32 cellular contexts compared by ENCODE assay signal in the genomic region with DNA sequence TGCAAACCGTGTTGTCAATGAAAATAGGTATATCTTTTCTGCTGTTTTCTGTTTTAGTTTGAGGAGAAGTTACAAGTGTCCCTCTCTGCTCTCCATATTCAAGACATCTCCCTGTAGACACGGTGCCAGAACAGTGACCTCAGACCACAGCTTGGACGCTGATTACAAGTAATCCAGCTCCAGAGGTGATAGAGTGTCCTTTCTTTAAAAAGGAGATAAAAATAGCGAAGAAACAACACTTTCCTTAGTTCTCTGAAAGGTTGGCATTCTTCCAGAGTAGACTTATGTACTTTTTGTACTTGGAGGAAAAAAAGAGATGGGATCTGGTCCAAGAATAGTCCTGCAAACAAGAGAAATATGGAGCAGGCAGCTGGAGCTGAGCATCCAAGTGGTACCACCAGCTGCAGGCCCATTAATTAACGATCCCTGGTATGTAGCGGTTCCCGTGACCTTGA. TPM values are rescaled to one million over a fixed set of nuclear protein-coding genes. Genes with fewer than 3 reads are reported as not detected.
A peak's percentile ranks its signal among the peaks of the same experiment; 100 is the strongest.
DNase-seq lines count a peak whose midpoint lies in the region; ATAC-seq and TF ChIP-seq lines count a peak whose summit lies in the region.
"Had no signal": no experiment of that assay in that cellular context is flagged by ENCODE, and none has a peak within 500 bp of the region (broad histone marks: within the 10 kb centered on the region; RNA-seq: fewer than 3 reads in every experiment).

No MANE protein-coding gene starts in this region.

- no peak for TF ChIP-seq CTCF in cardiac muscle cell (IDR thresholded peaks at IDR 0.05; ENCODE audit: low read depth, low read length)
- no peak for TF ChIP-seq CTCF in left ventricle myocardium inferior (IDR thresholded peaks at IDR 0.05; ENCODE audit: borderline replicate concordance)
- TF ChIP-seq CTCF in uterus (IDR thresholded peaks at IDR 0.05) = no peak

- H3K36me3 ChIP-seq in cardiac muscle cell (no peaks in the 10 kb centered on the region), left ventricle myocardium inferior (no peaks in the 10 kb centered on the region), uterus (no peaks in the 10 kb centered on the region)
- no peaks in the 10 kb centered on the region for H3K36me3 ChIP-seq in effector memory CD4-positive, alpha-beta T cell (ENCODE audit: control insufficient read depth, insufficient read depth, low read length)
- H3K36me3 ChIP-seq: HAP-1, heart left ventricle, right lobe of liver, thyroid gland had no signal

- no peak for TF ChIP-seq POLR2A in uterus (IDR thresholded peaks at IDR 0.05)

- H3K9me3 ChIP-seq in cardiac muscle cell (ENCODE audit: low read depth) (no peaks in the 10 kb centered on the region), left ventricle myocardium inferior (replicated peaks) (no peaks in the 10 kb centered on the region), uterus (no peaks in the 10 kb centered on the region)
- no peaks in the 10 kb centered on the region for H3K9me3 ChIP-seq in effector memory CD4-positive, alpha-beta T cell (ENCODE audit: control insufficient read depth, low read length)
- H3K9me3 ChIP-seq: HAP-1, heart left ventricle, right lobe of liver, SK-N-SH, thyroid gland had no signal

- H3K27ac ChIP-seq in cardiac muscle cell (peak overlapping the region; percentile 97), left ventricle myocardium inferior (replicated peaks) (no peak overlapping the region), uterus (peak overlapping the region; percentile 6 to 22)
- H3K27ac ChIP-seq in effector memory CD4-positive, alpha-beta T cell (ENCODE audit: insufficient read depth, low read length, poor library complexity, severe bottlenecking) = no peak overlapping the region
- H3K27ac ChIP-seq: C4-2B, heart left ventricle, HL-60, right lobe of liver, thyroid gland had no signal

- no peaks in the 10 kb centered on the region for H3K27me3 ChIP-seq in cardiac muscle cell
- H3K27me3 ChIP-seq in left ventricle myocardium inferior (ENCODE audit: low read depth) = no peaks in the 10 kb centered on the region
- no peaks in the 10 kb centered on the region for H3K27me3 ChIP-seq in uterus
- no peaks in the 10 kb centered on the region for H3K27me3 ChIP-seq in effector memory CD4-positive, alpha-beta T cell (replicated peaks; ENCODE audit: control insufficient read depth, insufficient read depth, low read length, poor library complexity, severe bottlenecking)
- H3K27me3 ChIP-seq: heart left ventricle, right lobe of liver, thyroid gland had no signal

- ATAC-seq in HG02970 (IDR thresholded peaks at IDR 0.05; ENCODE audit: low FRiP score, unreplicated experiment) = no peak
- no peak for ATAC-seq in HG03097 (IDR thresholded peaks at IDR 0.05; ENCODE audit: low FRiP score, unreplicated experiment)
- ATAC-seq: HepG2; left colon; naive thymus-derived CD4-positive, alpha-beta T cell; right lobe of liver; WTC11 had no signal

- H3K4me3 ChIP-seq in cardiac muscle cell = no peak overlapping the region
- no peak overlapping the region for H3K4me3 ChIP-seq in left ventricle myocardium inferior
- no peak overlapping the region for H3K4me3 ChIP-seq in uterus
- no peak overlapping the region for H3K4me3 ChIP-seq in effector memory CD4-positive, alpha-beta T cell (ENCODE audit: insufficient read depth, low read depth, low read length, poor library complexity, severe bottlenecking)
- H3K4me3 ChIP-seq: HAP-1, heart left ventricle, right lobe of liver, thyroid gland had no signal

- intact Hi-C loops in left ventricle myocardium inferior (cut with micrococcal nuclease) (no loop called here), uterus (cut with DNase I; ENCODE audit: low total_unique reads) (no loop called here)

- DNase-seq in cardiac muscle cell (ENCODE audit: low read depth in 1 of 2, low spot score in 1 of 2) (peak; percentile 12 to 95), left ventricle myocardium inferior (no peak), astrocyte of the hippocampus (ENCODE audit: low read depth, low spot score) (peak; percentile 2), left kidney (ENCODE audit: low read depth, low spot score) (peak; percentile 55), uterus (peak; percentile 36 to 54)
- no peak for DNase-seq in effector memory CD4-positive, alpha-beta T cell
- DNase-seq: ACHN; activated naive CD4-positive, alpha-beta T cell treated with anti-CD3 and anti-CD28 coated beads, Interleukin-2, amount 50 U/mL, for 16 hours; Calu3; central memory CD4-positive, alpha-beta T cell; EL; left colon; mesendoderm; naive thymus-derived CD4-positive, alpha-beta T cell; NCI-H1417 treated with DMSO at 0.1 percent for 48 hours; NCI-H526 treated with DMSO at 0.1 percent for 48 hours; right lobe of liver; RPMI8226; SK-N-SH; stimulated activated naive CD4-positive, alpha-beta T cell treated with Interleukin-2 at 50 U/mL for 16 hours had no signal

- H3K4me1 ChIP-seq in cardiac muscle cell (ENCODE audit: low read depth) (peaks cover 25% of the 10 kb centered on the region), left ventricle myocardium inferior (peaks cover 16% of the 10 kb centered on the region), uterus (peaks cover 0 to 6% of the 10 kb centered on the region in 2 donors)
- H3K4me1 ChIP-seq in effector memory CD4-positive, alpha-beta T cell (ENCODE audit: control insufficient read depth, insufficient read depth, low read length, poor library complexity, severe bottlenecking) = no peaks in the 10 kb centered on the region
- H3K4me1 ChIP-seq: right lobe of liver, thyroid gland had no signal

RNA-seq across cellular contexts. Expression of a gene that starts 43.0 kb away (rescaled TPM):
- total RNA-seq in cardiac muscle cell (5.0 and 5.2 TPM in 2 replicates), left ventricle myocardium inferior (2.0 TPM), uterus (100 to 1,000 TPM in 1 of 4 donors, 10 to 100 TPM in 3; 51.2 to 125 (median 53.6) TPM)
- 0.70 and 3.0 TPM in 2 replicates for polyA plus RNA-seq in cardiac muscle cell
- total RNA-seq: Calu3; dermis microvascular lymphatic vessel endothelial cell; endothelial cell of umbilical vein; left colon; naive thymus-derived CD4-positive, alpha-beta T cell; osteocyte; WTC11 had no signal
- polyA plus RNA-seq: endothelial cell of umbilical vein; naive thymus-derived CD4-positive, alpha-beta T cell had no signal

Comparison
In these comparisons a context has a peak if more than half of its experiments do, and no peak if none do; other contexts are left out.
1. DNase-seq: peak in cardiac muscle cell (2 of 2), astrocyte of the hippocampus (single experiment), left kidney (single experiment) and uterus (2 of 2); none in left ventricle myocardium inferior (single experiment) and effector memory CD4-positive, alpha-beta T cell (0 of 3).
2. H3K27ac ChIP-seq: peak in cardiac muscle cell (single experiment) and uterus (2 of 2); none in left ventricle myocardium inferior (single experiment) and effector memory CD4-positive, alpha-beta T cell (single experiment).